In the genomic region with DNA sequence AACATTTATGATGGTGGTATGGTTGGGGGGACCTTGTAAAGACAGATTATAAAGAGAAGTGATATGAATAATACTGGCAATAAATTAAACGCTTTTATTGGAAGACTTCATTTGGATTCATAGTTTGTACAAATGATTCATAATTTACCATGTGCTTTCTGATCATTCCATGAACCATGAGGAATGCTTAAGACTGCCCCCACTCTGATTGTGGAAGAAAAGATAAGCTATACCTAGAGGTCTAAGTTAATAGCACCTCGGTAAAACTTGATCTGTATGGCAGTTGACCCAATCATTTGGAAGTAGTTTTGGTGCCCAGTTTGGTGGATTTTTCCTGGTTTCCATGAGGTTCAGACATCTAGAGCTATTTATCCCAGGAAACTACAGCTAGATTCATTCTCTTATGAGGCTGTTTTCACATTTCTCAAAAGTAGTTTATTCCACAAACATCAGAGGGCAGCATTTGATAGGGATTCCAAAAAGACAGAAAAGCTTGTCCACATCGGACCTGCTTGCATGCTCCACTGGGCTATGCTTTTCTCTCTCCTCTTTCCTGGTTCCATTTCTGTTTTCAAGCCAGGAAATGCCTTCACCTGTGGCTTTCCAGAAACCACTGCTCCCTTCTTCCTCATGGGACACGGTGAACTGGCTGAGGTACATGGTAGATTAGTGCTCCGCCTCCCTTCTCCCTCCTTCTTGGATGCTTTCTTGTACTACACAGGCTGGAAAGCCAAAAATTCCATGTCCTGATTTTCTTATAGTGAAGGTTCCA, we compare ENCODE assay signal across 1 cellular context.
TF ChIP-seq lines count a peak whose summit lies in the region.

No MANE protein-coding gene starts in this region.

TF ChIP-seq in HCT116, 20 proteins besides CTCF, POLR2A, EP300 and RAD21 (continued from another document):
- TF ChIP-seq REST (IDR thresholded peaks at IDR 0.05; ENCODE audit: low read depth) (no peak), EGR1 (IDR thresholded peaks at IDR 0.05; ENCODE audit: low read depth) (no peak)
